Comparison of ENCODE assay signal across 9 cellular contexts in the genomic region with DNA sequence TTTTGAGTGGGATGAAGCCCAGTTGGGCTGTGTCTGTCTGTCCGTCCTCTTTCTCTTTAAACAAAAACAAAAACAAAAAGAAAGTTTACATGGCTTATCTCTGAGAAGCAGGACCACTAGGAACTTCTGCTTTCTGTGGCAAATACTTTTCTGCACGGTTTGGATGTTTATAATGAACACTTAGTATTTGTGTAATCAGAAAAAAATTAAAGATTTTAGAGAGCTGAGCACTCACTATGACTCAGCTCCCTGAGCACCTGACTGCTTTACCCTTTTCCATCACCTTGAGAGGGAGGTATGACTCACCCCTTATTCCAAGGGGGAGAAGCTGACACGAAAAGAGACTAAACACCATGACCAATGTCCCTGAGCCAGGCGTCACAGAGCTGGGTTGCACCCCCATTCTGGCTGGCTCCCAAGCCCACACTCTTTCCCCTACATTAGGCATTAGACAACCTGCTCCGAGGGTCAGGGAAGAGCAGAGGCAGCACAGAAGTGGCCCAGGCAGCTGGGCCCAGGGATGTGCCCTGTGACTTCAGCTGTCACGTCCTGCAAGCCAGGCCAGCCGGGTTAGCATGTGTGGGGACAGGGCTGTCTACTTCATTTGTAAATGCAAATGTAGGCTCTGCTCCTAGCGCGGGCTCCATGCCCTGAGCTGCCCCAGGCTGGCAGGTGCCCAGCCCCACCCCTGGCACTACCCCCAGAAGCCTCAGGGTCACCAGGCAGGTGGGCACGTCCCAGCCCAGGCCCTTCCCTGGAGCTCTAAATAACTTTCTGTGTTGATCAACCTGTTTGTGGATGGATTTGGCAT. TPM values are rescaled to one million over a fixed set of nuclear protein-coding genes. Genes with fewer than 3 reads are reported as not detected.
DNase-seq lines count a peak whose midpoint lies in the region; ATAC-seq, FAIRE-seq and TF ChIP-seq lines count a peak whose summit lies in the region.
"Had no signal": no experiment of that assay in that cellular context is flagged by ENCODE, and none has a peak within 500 bp of the region (broad histone marks: within the 10 kb centered on the region; RNA-seq: fewer than 3 reads in every experiment).

No MANE protein-coding gene starts in this region.

- peak overlapping the region in 1 of 2 donors; percentile 34 for H3K27ac Mint-ChIP-seq in activated naive CD4-positive, alpha-beta T cell treated with anti-CD3 and anti-CD28 coated beads, Interleukin-2, amount 50 U/mL, for 72 hours

- intact Hi-C loops in left colon (cut with DNase I, micrococcal nuclease), result no loop called here

- no peak for FAIRE-seq in D721Med (lab: Jason Lieb, UNC)

- H3K4me3 ChIP-seq in HUES64 (ENCODE audit: low read length), result no peak overlapping the region

- peaks cover 7% of the 10 kb centered on the region; the same call in 1 of the 2 replicates for H3K4me1 ChIP-seq in HUES64 (ENCODE audit: insufficient read depth, low read length)

- no peaks in the 10 kb centered on the region for H3K27me3 ChIP-seq in HUES64 (ENCODE audit: insufficient read depth, low read length)

- no peaks in the 10 kb centered on the region for H3K9me3 ChIP-seq in HUES64 (ENCODE audit: insufficient read depth, low read depth, low read length)

- H3K9ac ChIP-seq in HUES64 (ENCODE audit: low read depth, low read length), result peak overlapping the region; percentile 58; the same call in 1 of the 2 replicates

- H3K27ac ChIP-seq in HUES64 (ENCODE audit: low read depth, low read length), result 0 out of 2 replicates have a peak overlapping the region, but pooled peaks have one; percentile 6

- H3K36me3 ChIP-seq in HUES64 (ENCODE audit: insufficient read depth, low read length), result no peaks in the 10 kb centered on the region

- no peak for TF ChIP-seq CTCF in D721Med (IDR thresholded peaks at IDR 0.05; ENCODE audit: insufficient read depth, missing control alignments)

- 44% methylated on average over 10 of the region's 10 CpGs for WGBS in HUES64

- ATAC-seq in activated naive CD4-positive, alpha-beta T cell treated with anti-CD3 and anti-CD28 coated beads, Interleukin-2, amount 50 U/mL, for 72 hours, result peak; percentile 94 to 95
- ATAC-seq in left colon (peak; percentile 29), GM18873 (IDR thresholded peaks at IDR 0.05; ENCODE audit: low FRiP score, unreplicated experiment) (no peak), GM21367 (IDR thresholded peaks at IDR 0.05; ENCODE audit: unreplicated experiment) (no peak)

- H3K9me3 Mint-ChIP-seq in activated naive CD4-positive, alpha-beta T cell treated with anti-CD3 and anti-CD28 coated beads, Interleukin-2, amount 50 U/mL, for 72 hours, result no peaks in the 10 kb centered on the region

- DNase-seq in AG08396 (ENCODE audit: low spot score) (peak; percentile 63), left colon (no peak), D721Med (ENCODE audit: insufficient read length, low spot score) (no peak)
- DNase-seq in activated naive CD4-positive, alpha-beta T cell treated with anti-CD3 and anti-CD28 coated beads, Interleukin-2, amount 50 U/mL, for 72 hours (ENCODE audit: low spot score in 2 of 2), result no peak
- DNase-seq in activated effector memory CD4-positive, alpha-beta T cell treated with anti-CD3 and anti-CD28 coated beads, Interleukin-2, amount 50 U/mL, for 16 hours, result no peak

- no peaks in the 10 kb centered on the region for H3K36me3 Mint-ChIP-seq in activated naive CD4-positive, alpha-beta T cell treated with anti-CD3 and anti-CD28 coated beads, Interleukin-2, amount 50 U/mL, for 72 hours

RNA-seq across cellular contexts. Expression of a gene that starts 30.4 kb away (rescaled TPM):
- 5.0 TPM for polyA plus RNA-seq in HUES64 (2013, experiment 1 of 2)
- 5.7 TPM for polyA plus RNA-seq in HUES64 (2013, experiment 2 of 2)
- total RNA-seq in activated naive CD4-positive, alpha-beta T cell treated with anti-CD3 and anti-CD28 coated beads, Interleukin-2, amount 50 U/mL, for 72 hours, result 1 to 10 TPM in 1 of 2 donors, under 1 TPM in 1; 0.46 to 2.1 TPM
- 10 to 100 TPM; 45.2 to 53.1 TPM for total RNA-seq in left colon
- total RNA-seq: glomerular endothelial cell had no signal

Comparison
In these comparisons a context has a peak if more than half of its experiments do, and no peak if none do; other contexts are left out.
1. ATAC-seq: peak in activated naive CD4-positive, alpha-beta T cell treated with anti-CD3 and anti-CD28 coated beads, Interleukin-2, amount 50 U/mL, for 72 hours (2 of 2) and left colon (single experiment); none in GM18873 (single experiment) and GM21367 (single experiment).
2. RNA of a gene that starts 30.4 kb away (total RNA-seq): 45.2 to 53.1 TPM in left colon; 0.46 to 2.1 TPM in activated naive CD4-positive, alpha-beta T cell treated with anti-CD3 and anti-CD28 coated beads, Interleukin-2, amount 50 U/mL, for 72 hours; every median in the first group is over 10 times any median in the second.